ENCODE assay signal across 1 cellular context in the genomic region with DNA sequence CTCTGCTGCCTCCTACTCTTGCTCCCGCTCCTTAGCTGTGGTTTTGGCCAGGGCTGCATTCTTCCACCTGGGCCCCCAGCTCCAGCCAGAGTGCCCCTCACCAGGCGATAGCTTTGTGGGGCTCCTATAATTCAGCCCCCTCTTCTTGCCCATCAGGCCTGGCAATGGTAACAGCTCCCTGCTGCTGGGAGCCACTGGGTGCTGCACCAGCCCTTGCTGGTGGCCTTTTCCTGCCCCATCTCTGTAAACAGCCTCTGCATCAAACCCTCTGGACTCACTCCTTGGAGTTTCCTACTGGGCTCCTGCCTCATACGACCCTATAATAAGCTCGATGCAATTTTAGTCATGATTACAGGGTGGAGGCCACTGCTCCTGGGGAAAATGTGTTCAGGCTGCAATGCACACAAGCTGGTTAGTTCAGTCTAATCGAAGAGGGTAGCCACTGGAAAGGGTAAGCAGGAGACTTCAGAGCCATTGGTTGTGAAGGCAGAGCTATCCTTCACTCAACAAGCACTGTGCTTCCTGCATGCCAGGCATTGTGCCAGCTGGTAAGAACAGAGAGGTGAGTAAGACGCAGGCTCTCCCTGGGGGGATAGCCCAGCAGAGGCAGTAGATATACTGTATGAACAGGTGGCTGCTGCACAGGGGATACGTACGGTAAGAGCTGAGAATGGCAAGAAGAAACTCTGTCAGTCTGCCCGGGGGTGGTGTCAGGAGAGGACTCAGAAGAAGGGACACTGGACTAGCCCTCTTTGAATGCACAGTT.
TF ChIP-seq lines count a peak whose summit lies in the region.

No MANE protein-coding gene starts in this region.

TF ChIP-seq in liver, 16 proteins besides CTCF, POLR2A, EP300 and RAD21 (continued from another document):
- TF ChIP-seq, protein P1, sequence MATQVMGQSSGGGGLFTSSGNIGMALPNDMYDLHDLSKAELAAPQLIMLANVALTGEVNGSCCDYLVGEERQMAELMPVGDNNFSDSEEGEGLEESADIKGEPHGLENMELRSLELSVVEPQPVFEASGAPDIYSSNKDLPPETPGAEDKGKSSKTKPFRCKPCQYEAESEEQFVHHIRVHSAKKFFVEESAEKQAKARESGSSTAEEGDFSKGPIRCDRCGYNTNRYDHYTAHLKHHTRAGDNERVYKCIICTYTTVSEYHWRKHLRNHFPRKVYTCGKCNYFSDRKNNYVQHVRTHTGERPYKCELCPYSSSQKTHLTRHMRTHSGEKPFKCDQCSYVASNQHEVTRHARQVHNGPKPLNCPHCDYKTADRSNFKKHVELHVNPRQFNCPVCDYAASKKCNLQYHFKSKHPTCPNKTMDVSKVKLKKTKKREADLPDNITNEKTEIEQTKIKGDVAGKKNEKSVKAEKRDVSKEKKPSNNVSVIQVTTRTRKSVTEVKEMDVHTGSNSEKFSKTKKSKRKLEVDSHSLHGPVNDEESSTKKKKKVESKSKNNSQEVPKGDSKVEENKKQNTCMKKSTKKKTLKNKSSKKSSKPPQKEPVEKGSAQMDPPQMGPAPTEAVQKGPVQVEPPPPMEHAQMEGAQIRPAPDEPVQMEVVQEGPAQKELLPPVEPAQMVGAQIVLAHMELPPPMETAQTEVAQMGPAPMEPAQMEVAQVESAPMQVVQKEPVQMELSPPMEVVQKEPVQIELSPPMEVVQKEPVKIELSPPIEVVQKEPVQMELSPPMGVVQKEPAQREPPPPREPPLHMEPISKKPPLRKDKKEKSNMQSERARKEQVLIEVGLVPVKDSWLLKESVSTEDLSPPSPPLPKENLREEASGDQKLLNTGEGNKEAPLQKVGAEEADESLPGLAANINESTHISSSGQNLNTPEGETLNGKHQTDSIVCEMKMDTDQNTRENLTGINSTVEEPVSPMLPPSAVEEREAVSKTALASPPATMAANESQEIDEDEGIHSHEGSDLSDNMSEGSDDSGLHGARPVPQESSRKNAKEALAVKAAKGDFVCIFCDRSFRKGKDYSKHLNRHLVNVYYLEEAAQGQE (IDR thresholded peaks at IDR 0.05) = no peak
